11 cellular contexts compared by ENCODE assay signal in the genomic region with DNA sequence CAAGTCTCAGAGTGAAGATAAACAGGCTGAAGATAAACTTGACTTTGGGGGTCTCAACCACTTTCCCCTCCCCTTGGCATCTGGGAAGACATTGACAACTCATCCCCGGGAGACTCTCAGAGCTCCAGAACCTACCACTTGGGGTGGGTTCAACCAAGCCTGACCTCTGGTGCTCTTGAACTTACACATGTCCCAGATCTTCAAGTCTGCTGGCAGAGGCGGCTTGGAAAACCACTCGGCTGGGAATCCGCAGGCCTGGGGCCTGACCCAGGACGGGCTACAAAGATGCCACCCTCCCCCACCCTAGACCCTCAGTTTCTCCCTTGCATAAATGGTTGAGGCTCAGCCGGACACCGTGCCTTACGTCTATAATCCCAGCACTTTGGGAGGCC. TPM values are rescaled to one million over a fixed set of nuclear protein-coding genes. Genes with fewer than 3 reads are reported as not detected.
DNase-seq lines count a peak whose midpoint lies in the region; ATAC-seq, FAIRE-seq and TF ChIP-seq lines count a peak whose summit lies in the region.
"Had no signal": no experiment of that assay in that cellular context is flagged by ENCODE, and none has a peak within 500 bp of the region (broad histone marks: within the 10 kb centered on the region; RNA-seq: fewer than 3 reads in every experiment).

No MANE protein-coding gene starts in this region.

- H3K4me1 ChIP-seq in HUES48 (ENCODE audit: control insufficient read depth, insufficient read depth, low read length) (no peaks in the 10 kb centered on the region), small intestine (ENCODE audit: control insufficient read depth in 2 of 2, insufficient read depth in 1 of 2, low read depth in 1 of 2, low read length in 1 of 2) (no peaks in the 10 kb centered on the region)

- H3K27ac ChIP-seq in HUES48 (ENCODE audit: low read depth, low read length) = no peak overlapping the region
- H3K27ac ChIP-seq in coronary artery = no peak overlapping the region
- no peak overlapping the region for H3K27ac ChIP-seq in small intestine (ENCODE audit: low read depth in 1 of 2, low read length in 1 of 2)

- WGBS in small intestine, 3 donors = 73 to 78% (median 74%) methylated on average over 8 of the region's 8 CpGs

- peak overlapping the region; percentile 70 for H3K4me3 ChIP-seq in HUES48 (ENCODE audit: low read depth, low read length)
- peak overlapping the region; percentile 62 for H3K4me3 ChIP-seq in coronary artery
- H3K4me3 ChIP-seq in kidney epithelial cell (ENCODE audit: low read depth, low read length) = peak overlapping the region; percentile 53
- peak overlapping the region; percentile 26 to 28 for H3K4me3 ChIP-seq in small intestine (ENCODE audit: low read depth in 1 of 2, low read length in 2 of 2)

- DNase-seq in coronary artery (ENCODE audit: low spot score) (no peak), kidney epithelial cell (ENCODE audit: low read depth) (no peak), small intestine (no peak), HuH-7 (ENCODE audit: low spot score) (no peak)
- DNase-seq in activated CD4-positive, alpha-beta T cell treated with anti-CD3 and anti-CD28 coated beads, Interleukin-2, amount 50 U/mL, for 48 hours = no peak
- DNase-seq: DND-41, naive B cell had no signal

- TF ChIP-seq CTCF in coronary artery (IDR thresholded peaks at IDR 0.05) (no peak), kidney epithelial cell (IDR thresholded peaks at IDR 0.05; ENCODE audit: insufficient read depth, low read length, poor library complexity, severe bottlenecking) (no peak)

- no peaks in the 10 kb centered on the region for H3K9me3 ChIP-seq in HUES48 (ENCODE audit: control insufficient read depth, insufficient read depth, low read length)
- H3K9me3 ChIP-seq in small intestine (ENCODE audit: control insufficient read depth, low read depth) = no peaks in the 10 kb centered on the region

- no peak for FAIRE-seq in small intestine (lab: Jason Lieb, UNC)
- FAIRE-seq: urothelium cell line had no signal

- H3K9ac ChIP-seq in HUES48 (ENCODE audit: low read depth, low read length) = peak overlapping the region; percentile 44; the same call in 1 of the 2 replicates

- H3K36me3 ChIP-seq in HUES48 (ENCODE audit: control insufficient read depth, insufficient read depth, low read length) (no peaks in the 10 kb centered on the region), kidney epithelial cell (ENCODE audit: control insufficient read depth, insufficient read depth, low read length) (no peaks in the 10 kb centered on the region), small intestine (ENCODE audit: control insufficient read depth in 2 of 2, insufficient read depth in 2 of 2, low read length in 2 of 2) (no peaks in the 10 kb centered on the region)

- H3K27me3 ChIP-seq in HUES48 (ENCODE audit: control insufficient read depth, insufficient read depth, low read length) (peaks cover 7% of the 10 kb centered on the region; the same call in 1 of the 2 replicates), kidney epithelial cell (ENCODE audit: control insufficient read depth, insufficient read depth, low read length) (no peaks in the 10 kb centered on the region), small intestine (ENCODE audit: control insufficient read depth in 2 of 2, insufficient read depth in 2 of 2, low read length in 2 of 2) (peaks cover 0 to 2% of the 10 kb centered on the region in 2 donors)

- ATAC-seq in HG03025 (IDR thresholded peaks at IDR 0.05; ENCODE audit: low FRiP score, unreplicated experiment) = no peak
- ATAC-seq in HG02840 (IDR thresholded peaks at IDR 0.05; ENCODE audit: low FRiP score, unreplicated experiment) = no peak

RNA-seq across cellular contexts. Expression of a gene that starts 0.5 kb away (rescaled TPM):
- total RNA-seq in kidney epithelial cell = 11.6 and 15.1 TPM in 2 replicates
- under 1 TPM; 0.27 to 0.67 (median 0.52) TPM for polyA plus RNA-seq in small intestine

RNA-seq across cellular contexts. Expression of a gene that starts 14.6 kb away (rescaled TPM):
- total RNA-seq in kidney epithelial cell = 1.0 and 1.2 TPM in 2 replicates
- under 1 TPM in 1 of 3 donors, not detected in 2; 0.22 TPM for polyA plus RNA-seq in small intestine

RNA-seq across cellular contexts. Expression of a gene that starts 14.9 kb away (rescaled TPM):
- total RNA-seq in kidney epithelial cell = 15.0 and 19.7 TPM in 2 replicates
- polyA plus RNA-seq in small intestine = 10 to 100 TPM; 17.3 to 22.4 (median 20.8) TPM

RNA-seq across cellular contexts. Expression of a gene that starts 25.8 kb away (rescaled TPM):
- total RNA-seq in kidney epithelial cell = 0.14 and 4.5 TPM in 2 replicates
- under 1 TPM in 1 of 3 donors, not detected in 2; 0.21 TPM for polyA plus RNA-seq in small intestine

RNA-seq across cellular contexts. Expression of a gene that starts 31.3 kb away (rescaled TPM):
- total RNA-seq in kidney epithelial cell = 32.0 and 33.3 TPM in 2 replicates
- 10 to 100 TPM; 15.7 to 17.3 (median 17.1) TPM for polyA plus RNA-seq in small intestine
